Comparison of ENCODE assay signal across 15 cellular contexts in genomic region chr6:32183030-32183429, GRCh38. TPM values are rescaled to one million over a fixed set of nuclear protein-coding genes. Genes with fewer than 3 reads are reported as not detected.
DNase-seq lines count a peak whose midpoint lies in the region; ATAC-seq and TF ChIP-seq lines count a peak whose summit lies in the region.
"Had no signal": no experiment of that assay in that cellular context is flagged by ENCODE, and none has a peak within 500 bp of the region (broad histone marks: within the 10 kb centered on the region; RNA-seq: fewer than 3 reads in every experiment).

No MANE protein-coding gene starts in this region.

- CTCF ChIA-PET in CD4-positive, alpha-beta memory T cell (lab: Charles Lee; ENCODE audit: partially characterized antibody) = interaction anchor here (1.1 to 1.6 kb wide), 2 partner anchors 12 to 65 kb away, joined by 3 to 4 read pairs; no protein-coding TSS in a partner anchor
- CTCF ChIA-PET in HEK293T (lab: Yijun Ruan, JAX) = no interaction called here

- peaks cover 83% of the 10 kb centered on the region for H3K4me1 ChIP-seq in CD4-positive, alpha-beta memory T cell (ENCODE audit: insufficient read depth, low read length)
- peaks cover 28 to 95% (median 69%) of the 10 kb centered on the region in 6 donors for H3K4me1 ChIP-seq in spleen

- POLR2A ChIA-PET in CD4-positive, alpha-beta memory T cell (lab: Charles Lee; ENCODE audit: partially characterized antibody) = interaction anchor here (0.5 to 8.4 kb wide), 4 partner anchors 8 to 55 kb away, joined by 3 to 408 read pairs (median 4); partner anchors contain the start of genes ATF6B, FKBPL, GPSM3 and PBX2
- POLR2A ChIA-PET in HEK293T (lab: Yijun Ruan, JAX) = interaction anchor here (0.7 to 2.7 kb wide), 2 partner anchors 12 to 54 kb away, joined by 3 to 11 read pairs; partner anchors contain the start of gene ATF6B

- H3K4me3 ChIP-seq in CD4-positive, alpha-beta memory T cell (ENCODE audit: low read length in 2 of 2) = no peak overlapping the region
- H3K4me3 ChIP-seq in SK-N-MC (no peak overlapping the region), spleen (no peak overlapping the region)
- H3K4me3 ChIP-seq: PC-9 had no signal

- H3K9ac ChIP-seq in SK-N-MC (ENCODE audit: insufficient read length) = no peak overlapping the region

- TF ChIP-seq CTCF in spleen (IDR thresholded peaks at IDR 0.05 in 8 of 11, conservative IDR thresholded peaks at IDR 0.05 in 3 of 11) = no peak

- H3K4me3 Mint-ChIP-seq in CD4-positive, alpha-beta memory T cell = no peak overlapping the region
- H3K4me3 Mint-ChIP-seq: activated CD4-positive, alpha-beta T cell treated with anti-CD3 and anti-CD28 coated beads, Interleukin-2, amount 10 ng/mL, durations not matched to agents 7 days and 5 days had no signal

- H3K27me3 ChIP-seq in CD4-positive, alpha-beta memory T cell (ENCODE audit: insufficient read depth, low read length) = no peaks in the 10 kb centered on the region
- H3K27me3 ChIP-seq in spleen (replicated peaks in 1 of 7) = no peaks in the 10 kb centered on the region

- no peaks in the 10 kb centered on the region for H3K9me3 ChIP-seq in CD4-positive, alpha-beta memory T cell (ENCODE audit: control insufficient read depth in 1 of 2, low read length in 2 of 2)
- no peaks in the 10 kb centered on the region for H3K9me3 ChIP-seq in SK-N-MC (ENCODE audit: low read depth, low read length)
- H3K9me3 ChIP-seq in spleen = no peaks in the 10 kb centered on the region

- peak overlapping the region in 4 of 7 donors; percentile 47 to 62 (median 61) for H3K27ac Mint-ChIP-seq in CD4-positive, alpha-beta memory T cell

- H3K36me3 Mint-ChIP-seq in CD4-positive, alpha-beta memory T cell = peaks cover 34 to 59% of the 10 kb centered on the region in 2 donors

- H3K27ac ChIP-seq in CD4-positive, alpha-beta memory T cell (ENCODE audit: low read depth, low read length) = no peak overlapping the region
- H3K27ac ChIP-seq in SK-N-MC (peak overlapping the region; percentile 63; the same call in 1 of the 2 replicates), spleen (peak overlapping the region in 7 of 8 donors; percentile 22 to 100 (median 98))
- H3K27ac ChIP-seq: HL-60, PC-9 had no signal

- peaks cover 0 to 2% (median 0%) of the 10 kb centered on the region in 8 donors for H3K9me3 Mint-ChIP-seq in CD4-positive, alpha-beta memory T cell
- H3K9me3 Mint-ChIP-seq: activated CD4-positive, alpha-beta T cell treated with anti-CD3 and anti-CD28 coated beads, Interleukin-2, amount 10 ng/mL, durations not matched to agents 7 days and 5 days had no signal

- TF ChIP-seq POLR2A in spleen (IDR thresholded peaks at IDR 0.05) = no peak

- intact Hi-C loops in CD4-positive, alpha-beta memory T cell (cut with micrococcal nuclease) = no loop called here
- intact Hi-C loops in spleen (cut with DNase I; ENCODE audit: low total_unique reads) = no loop called here

- no peaks in the 10 kb centered on the region for H3K27me3 Mint-ChIP-seq in CD4-positive, alpha-beta memory T cell
- H3K27me3 Mint-ChIP-seq: activated CD4-positive, alpha-beta T cell treated with anti-CD3 and anti-CD28 coated beads, Interleukin-2, amount 10 ng/mL, durations not matched to agents 7 days and 5 days had no signal

- 79 to 90% (median 84%) methylated on average over 3 of the region's 3 CpGs for WGBS in spleen, 5 donors

- ATAC-seq in esophagus mucosa = no peak

- H3K36me3 ChIP-seq in CD4-positive, alpha-beta memory T cell (ENCODE audit: insufficient read depth, low read length) = peaks cover 60% of the 10 kb centered on the region
- H3K36me3 ChIP-seq in SK-N-MC (ENCODE audit: insufficient read depth, low read length) (peaks cover 42% of the 10 kb centered on the region), spleen (peaks cover 0 to 83% (median 59%) of the 10 kb centered on the region in 6 donors)

- H3K4me1 Mint-ChIP-seq in CD4-positive, alpha-beta memory T cell = peaks cover 41 to 66% (median 51%) of the 10 kb centered on the region in 4 donors

- DNase-seq in CD4-positive, alpha-beta memory T cell = no peak
- DNase-seq in SK-N-MC (ENCODE audit: low read depth, low spot score) (no peak), left kidney (ENCODE audit: low read depth, low spot score) (peak; percentile 0), spleen (no peak), HEK293T (ENCODE audit: extremely low spot score) (no peak)
- no peak for DNase-seq in stimulated activated CD4-positive, alpha-beta T cell treated with anti-CD3 and anti-CD28 coated beads, Interleukin-15, amount 100 ng/mL, for 24 hours
- DNase-seq: activated CD4-positive, alpha-beta T cell treated with anti-CD3 and anti-CD28 coated beads, Interleukin-2, amount 10 ng/mL, durations not matched to agents 7 days and 5 days; activated naive CD4-positive, alpha-beta T cell treated with anti-CD3 and anti-CD28 coated beads, Interleukin-2, amount 50 U/mL, for 16 hours; midbrain; NCI-H187 treated with DMSO at 0.1 percent for 48 hours; NCI-H526; PC-9; T-helper 2 cell had no signal

TF ChIP-seq in HEK293T, 16 proteins besides CTCF, POLR2A, EP300 and RAD21:
- no peak for TF ChIP-seq PKNOX1 (IDR thresholded peaks at IDR 0.05)
- TF ChIP-seq FOXM1 (IDR thresholded peaks at IDR 0.05; ENCODE audit: borderline replicate concordance) = no peak
- TF ChIP-seq CTBP1 (IDR thresholded peaks at IDR 0.05; ENCODE audit: borderline replicate concordance) = no peak
- no peak for TF ChIP-seq SUZ12 (IDR thresholded peaks at IDR 0.05)
- TF ChIP-seq L3MBTL2 (conservative IDR thresholded peaks at IDR 0.05) = no peak
- no peak for TF ChIP-seq TARDBP (IDR thresholded peaks at IDR 0.05)
- TF ChIP-seq SP1 (IDR thresholded peaks at IDR 0.05) = no peak
- TF ChIP-seq FOXK2 (IDR thresholded peaks at IDR 0.05) = no peak
- no peak for TF ChIP-seq ARNT (IDR thresholded peaks at IDR 0.05)
- no peak for TF ChIP-seq NFRKB (IDR thresholded peaks at IDR 0.05)
- no peak for TF ChIP-seq ELF4 (IDR thresholded peaks at IDR 0.05)
- TF ChIP-seq ZNF384 (IDR thresholded peaks at IDR 0.05) = no peak
- TF ChIP-seq BHLHE40 (IDR thresholded peaks at IDR 0.05; ENCODE audit: borderline replicate concordance) = no peak
- TF ChIP-seq FOXA1 (IDR thresholded peaks at IDR 0.05) = no peak
- no peak for TF ChIP-seq HDGF (IDR thresholded peaks at IDR 0.05; ENCODE audit: borderline replicate concordance)
- no peak for TF ChIP-seq LEF1 (IDR thresholded peaks at IDR 0.05; ENCODE audit: borderline replicate concordance)

RNA-seq across cellular contexts. Expression of gene AGER, which starts 1.0 kb away (rescaled TPM):
- total RNA-seq in CD4-positive, alpha-beta memory T cell = 10 to 100 TPM; 74.8 to 77.3 TPM
- polyA plus RNA-seq in CD4-positive, alpha-beta memory T cell = under 1 TPM in 1 of 2 donors, not detected in 1; 0.62 TPM
- 10 to 100 TPM in 6 of 7 donors, 1 to 10 TPM in 1; 7.4 to 32.9 (median 21.3) TPM for total RNA-seq in spleen
- 10 to 100 TPM; 24.1 to 50.9 (median 38.0) TPM for polyA plus RNA-seq in spleen
- total RNA-seq in esophagus mucosa = 2.7 TPM

RNA-seq across cellular contexts. Expression of gene RNF5, which starts 4.8 kb away (rescaled TPM):
- total RNA-seq in CD4-positive, alpha-beta memory T cell = 10 to 100 TPM; 44.2 to 47.7 TPM
- polyA plus RNA-seq in CD4-positive, alpha-beta memory T cell = 100 to 1,000 TPM; 102 to 129 TPM
- total RNA-seq in spleen = 10 to 100 TPM; 36.0 to 70.3 (median 46.0) TPM
- 10 to 100 TPM; 52.2 to 77.8 (median 69.9) TPM for polyA plus RNA-seq in spleen
- total RNA-seq in esophagus mucosa = 30.4 TPM

RNA-seq across cellular contexts. Expression of gene PBX2, which starts 7.0 kb away (rescaled TPM):
- 100 to 1,000 TPM; 188 to 192 TPM for total RNA-seq in CD4-positive, alpha-beta memory T cell
- polyA plus RNA-seq in CD4-positive, alpha-beta memory T cell = 1 to 10 TPM in 1 of 2 donors, under 1 TPM in 1; 0.57 to 1.8 TPM
- total RNA-seq in spleen (100 to 1,000 TPM in 4 of 7 donors, 10 to 100 TPM in 3; 77.6 to 160 (median 130) TPM), esophagus mucosa (34.7 TPM)
- polyA plus RNA-seq in spleen = 10 to 100 TPM; 29.6 to 85.2 (median 41.2) TPM

RNA-seq across cellular contexts. Expression of gene AGPAT1, which starts 7.1 kb away (rescaled TPM):
- 10 to 100 TPM; 32.2 to 32.8 TPM for total RNA-seq in CD4-positive, alpha-beta memory T cell
- polyA plus RNA-seq in CD4-positive, alpha-beta memory T cell = 10 to 100 TPM; 15.3 to 16.4 TPM
- total RNA-seq in spleen (10 to 100 TPM; 27.9 to 39.7 (median 35.6) TPM), esophagus mucosa (18.2 TPM)
- 10 to 100 TPM; 13.6 to 23.3 (median 18.4) TPM for polyA plus RNA-seq in spleen

RNA-seq across cellular contexts. Expression of gene GPSM3, which starts 9.4 kb away (rescaled TPM):
- total RNA-seq in CD4-positive, alpha-beta memory T cell = 100 to 1,000 TPM; 309 to 313 TPM
- 100 to 1,000 TPM; 110 to 165 TPM for polyA plus RNA-seq in CD4-positive, alpha-beta memory T cell
- 100 to 1,000 TPM; 140 to 215 (median 187) TPM for total RNA-seq in spleen
- polyA plus RNA-seq in spleen = 100 to 1,000 TPM; 202 to 263 (median 233) TPM
- total RNA-seq in esophagus mucosa = 2.2 TPM
